Comparison of ENCODE assay signal across 1 cellular context in the genomic region with DNA sequence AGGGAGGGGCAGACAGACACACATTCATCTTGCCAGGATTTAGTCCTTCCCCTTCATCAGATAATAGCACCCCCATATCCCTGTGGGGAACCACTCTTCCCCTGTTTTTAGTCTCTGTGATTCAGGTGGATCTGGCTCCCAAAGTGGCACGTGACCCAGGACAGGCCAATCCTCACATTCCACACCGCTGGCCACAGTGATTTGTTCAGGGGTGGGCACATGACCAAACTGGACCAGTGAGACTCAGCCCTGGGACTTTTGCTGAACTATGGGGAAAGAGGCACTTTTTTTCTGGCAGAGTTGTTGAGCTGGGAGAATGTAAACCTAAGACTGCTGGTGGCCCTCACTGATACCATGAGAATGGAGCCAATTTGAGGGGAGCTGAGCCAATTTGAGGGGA.
TF ChIP-seq lines count a peak whose summit lies in the region.

No MANE protein-coding gene starts in this region.

TF ChIP-seq in HCT116, 20 proteins besides CTCF, POLR2A, EP300 and RAD21 (continued from another document):
- TF ChIP-seq, protein P1, sequence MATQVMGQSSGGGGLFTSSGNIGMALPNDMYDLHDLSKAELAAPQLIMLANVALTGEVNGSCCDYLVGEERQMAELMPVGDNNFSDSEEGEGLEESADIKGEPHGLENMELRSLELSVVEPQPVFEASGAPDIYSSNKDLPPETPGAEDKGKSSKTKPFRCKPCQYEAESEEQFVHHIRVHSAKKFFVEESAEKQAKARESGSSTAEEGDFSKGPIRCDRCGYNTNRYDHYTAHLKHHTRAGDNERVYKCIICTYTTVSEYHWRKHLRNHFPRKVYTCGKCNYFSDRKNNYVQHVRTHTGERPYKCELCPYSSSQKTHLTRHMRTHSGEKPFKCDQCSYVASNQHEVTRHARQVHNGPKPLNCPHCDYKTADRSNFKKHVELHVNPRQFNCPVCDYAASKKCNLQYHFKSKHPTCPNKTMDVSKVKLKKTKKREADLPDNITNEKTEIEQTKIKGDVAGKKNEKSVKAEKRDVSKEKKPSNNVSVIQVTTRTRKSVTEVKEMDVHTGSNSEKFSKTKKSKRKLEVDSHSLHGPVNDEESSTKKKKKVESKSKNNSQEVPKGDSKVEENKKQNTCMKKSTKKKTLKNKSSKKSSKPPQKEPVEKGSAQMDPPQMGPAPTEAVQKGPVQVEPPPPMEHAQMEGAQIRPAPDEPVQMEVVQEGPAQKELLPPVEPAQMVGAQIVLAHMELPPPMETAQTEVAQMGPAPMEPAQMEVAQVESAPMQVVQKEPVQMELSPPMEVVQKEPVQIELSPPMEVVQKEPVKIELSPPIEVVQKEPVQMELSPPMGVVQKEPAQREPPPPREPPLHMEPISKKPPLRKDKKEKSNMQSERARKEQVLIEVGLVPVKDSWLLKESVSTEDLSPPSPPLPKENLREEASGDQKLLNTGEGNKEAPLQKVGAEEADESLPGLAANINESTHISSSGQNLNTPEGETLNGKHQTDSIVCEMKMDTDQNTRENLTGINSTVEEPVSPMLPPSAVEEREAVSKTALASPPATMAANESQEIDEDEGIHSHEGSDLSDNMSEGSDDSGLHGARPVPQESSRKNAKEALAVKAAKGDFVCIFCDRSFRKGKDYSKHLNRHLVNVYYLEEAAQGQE (IDR thresholded peaks at IDR 0.05; ENCODE audit: low read depth): no peak
- TF ChIP-seq ZFX (IDR thresholded peaks at IDR 0.05) (no peak), ZNF274 (IDR thresholded peaks at IDR 0.05; ENCODE audit: low read depth, low read length) (no peak), ZBTB33 (IDR thresholded peaks at IDR 0.05; ENCODE audit: extremely low read depth, insufficient replicate concordance, low read length) (no peak), TCF7L2 (IDR thresholded peaks at IDR 0.05; ENCODE audit: borderline replicate concordance, extremely low read depth, insufficient read depth, insufficient read length) (no peak), CBX3 (IDR thresholded peaks at IDR 0.05; ENCODE audit: low read depth) (no peak)
